ENCODE assay signal across 8 cellular contexts in genomic region chr11:100719809-100720221, GRCh38. TPM values are rescaled to one million over a fixed set of nuclear protein-coding genes. Genes with fewer than 3 reads are reported as not detected.
DNase-seq lines count a peak whose midpoint lies in the region; ATAC-seq and TF ChIP-seq lines count a peak whose summit lies in the region.

No MANE protein-coding gene starts in this region.

- no peak for TF ChIP-seq CTCF in PC-9 (conservative IDR thresholded peaks at IDR 0.05)

- ATAC-seq in HG03045 (IDR thresholded peaks at IDR 0.05; ENCODE audit: unreplicated experiment) = no peak

- H3K9me3 ChIP-seq in PC-9 (ENCODE audit: insufficient read depth, low read depth) = 0 out of 2 replicates have a peak, but pooled peaks cover 4% of the 10 kb centered on the region
- no peaks in the 10 kb centered on the region for H3K9me3 ChIP-seq in neuron (ENCODE audit: low read length)

- H3K4me1 Mint-ChIP-seq in activated CD4-positive, alpha-beta T cell treated with anti-CD3 and anti-CD28 coated beads, Interleukin-2, amount 10 ng/mL, durations not matched to agents 7 days and 5 days = no peaks in the 10 kb centered on the region

- H3K27ac ChIP-seq in PC-9 = peak overlapping the region; percentile 80

- no peaks in the 10 kb centered on the region for H3K9me2 ChIP-seq in PC-9 (ENCODE audit: insufficient read depth)

- no peaks in the 10 kb centered on the region for H3K36me3 ChIP-seq in PC-9 (ENCODE audit: low read depth)
- H3K36me3 ChIP-seq in neuron (ENCODE audit: insufficient read depth, low read length) = no peaks in the 10 kb centered on the region

- H3K27ac Mint-ChIP-seq in activated CD4-positive, alpha-beta T cell treated with anti-CD3 and anti-CD28 coated beads, Interleukin-2, amount 10 ng/mL, durations not matched to agents 7 days and 5 days = no peak overlapping the region

- H3K9me3 Mint-ChIP-seq in activated CD4-positive, alpha-beta T cell treated with anti-CD3 and anti-CD28 coated beads, Interleukin-2, amount 10 ng/mL, durations not matched to agents 7 days and 5 days = no peaks in the 10 kb centered on the region

- no peaks in the 10 kb centered on the region for H3K27me3 Mint-ChIP-seq in activated CD4-positive, alpha-beta T cell treated with anti-CD3 and anti-CD28 coated beads, Interleukin-2, amount 10 ng/mL, durations not matched to agents 7 days and 5 days

- H3K4me3 ChIP-seq in PC-9 = peak overlapping the region; percentile 9; the same call in 1 of the 2 replicates
- H3K4me3 ChIP-seq in neuron (ENCODE audit: low read length) = no peak overlapping the region

- CTCF ChIA-PET in PC-9 (lab: Charles Lee) = interaction anchor here (1.0 to 1.5 kb wide), 2 partner anchors 56 to 109 kb away, joined by 3 to 4 read pairs; no protein-coding TSS in a partner anchor
- CTCF ChIA-PET in activated CD4-positive, alpha-beta T cell treated with anti-CD3 and anti-CD28 coated beads, Interleukin-2, amount 10 ng/mL, durations not matched to agents 7 days and 5 days (lab: Charles Lee) = interaction anchor here (0.6 kb wide), 1 partner anchor 12 kb away, joined by 3 read pairs; no protein-coding TSS in a partner anchor

- H3K4me1 ChIP-seq in PC-9 (replicated peaks; ENCODE audit: insufficient read depth) = peaks cover 30% of the 10 kb centered on the region
- peaks cover 10% of the 10 kb centered on the region for H3K4me1 ChIP-seq in neuron (ENCODE audit: insufficient read depth, low read length)

- POLR2A ChIA-PET in PC-9 (lab: Charles Lee; ENCODE audit: unreplicated experiment) = interaction anchor here (0.6 to 2.3 kb wide), 4 partner anchors 20 to 56 kb away, joined by 3 to 16 read pairs (median 5); no protein-coding TSS in a partner anchor
- POLR2A ChIA-PET in activated CD4-positive, alpha-beta T cell treated with anti-CD3 and anti-CD28 coated beads, Interleukin-2, amount 10 ng/mL, durations not matched to agents 7 days and 5 days (lab: Charles Lee) = no interaction called here

- H3K36me3 Mint-ChIP-seq in activated CD4-positive, alpha-beta T cell treated with anti-CD3 and anti-CD28 coated beads, Interleukin-2, amount 10 ng/mL, durations not matched to agents 7 days and 5 days (ENCODE audit: low read depth) = no peaks in the 10 kb centered on the region

- no peaks in the 10 kb centered on the region for H3K27me3 ChIP-seq in PC-9 (ENCODE audit: insufficient read depth, low read depth)
- no peaks in the 10 kb centered on the region for H3K27me3 ChIP-seq in neuron (ENCODE audit: insufficient read depth, low read length)

- peaks cover 24% of the 10 kb centered on the region for H3F3A ChIP-seq in PC-9 (ENCODE audit: insufficient read depth, low read depth)

- H2AFZ ChIP-seq in PC-9 (no peak overlapping the region), neuron (ENCODE audit: low read depth, low read length) (peak overlapping the region; percentile 18)

- peak overlapping the region; percentile 55 for H3K4me2 ChIP-seq in PC-9

- intact Hi-C loops in PC-9 (cut with micrococcal nuclease; ENCODE audit: unreplicated experiment) = loop anchor here (1.0 to 2.0 kb wide), 3 partner anchors 19 to 57 kb away; no protein-coding TSS in a partner anchor

- H3K4me3 Mint-ChIP-seq in activated CD4-positive, alpha-beta T cell treated with anti-CD3 and anti-CD28 coated beads, Interleukin-2, amount 10 ng/mL, durations not matched to agents 7 days and 5 days = no peak overlapping the region

- H3K79me2 ChIP-seq in PC-9 (ENCODE audit: low read depth) = peaks cover 24% of the 10 kb centered on the region

- DNase-seq in ELR (ENCODE audit: low read depth) (peak; percentile 63), PC-9 (peak; percentile 76 to 91), fibroblast of gingiva (ENCODE audit: low read depth) (peak; percentile 88)
- no peak for DNase-seq in activated CD4-positive, alpha-beta T cell treated with anti-CD3 and anti-CD28 coated beads, Interleukin-2, amount 10 ng/mL, durations not matched to agents 7 days and 5 days
- no peak for DNase-seq in activated T-cell treated with anti-CD3 and anti-CD28 coated beads, Interleukin-2, amount 50 U/mL, for 48 hours
- DNase-seq in activated T-cell treated with anti-CD3 and anti-CD28 coated beads, Interleukin-2, amount 50 U/mL, for 1 hour = no peak

- BruUV-seq in PC-9 (replicated peaks; lab: Mats Ljungman, UMichigan) = no TSS peak

- no peaks in the 10 kb centered on the region for H4K20me1 ChIP-seq in PC-9 (ENCODE audit: insufficient read depth)

RNA-seq across cellular contexts. Expression of gene ARHGAP42, which starts 32.7 kb away (rescaled TPM):
- 12.8 and 16.1 TPM in 2 replicates for total RNA-seq in PC-9 (2021)
- total RNA-seq in activated CD4-positive, alpha-beta T cell treated with anti-CD3 and anti-CD28 coated beads, Interleukin-2, amount 10 ng/mL, durations not matched to agents 7 days and 5 days = under 1 TPM; 0.05 to 0.10 TPM

Comparison
In these comparisons a context has a peak if more than half of its experiments do, and no peak if none do; other contexts are left out.
1. DNase-seq: peak in ELR (single experiment), PC-9 (2 of 2) and fibroblast of gingiva (single experiment); none in activated CD4-positive, alpha-beta T cell treated with anti-CD3 and anti-CD28 coated beads, Interleukin-2, amount 10 ng/mL, durations not matched to agents 7 days and 5 days (single experiment), activated T-cell treated with anti-CD3 and anti-CD28 coated beads, Interleukin-2, amount 50 U/mL, for 48 hours (0 of 2) and activated T-cell treated with anti-CD3 and anti-CD28 coated beads, Interleukin-2, amount 50 U/mL, for 1 hour (single experiment).
2. RNA of gene ARHGAP42, which starts 32.7 kb away (total RNA-seq): 12.8 to 16.1 TPM in PC-9; 0.05 to 0.10 TPM in activated CD4-positive, alpha-beta T cell treated with anti-CD3 and anti-CD28 coated beads, Interleukin-2, amount 10 ng/mL, durations not matched to agents 7 days and 5 days; every median in the first group is over 10 times any median in the second.